In genomic region chr6:44100088-44100550, GRCh38 we compare ENCODE assay signal across 8 cellular contexts. TPM values are rescaled to one million over a fixed set of nuclear protein-coding genes. Genes with fewer than 3 reads are reported as not detected.
A peak's percentile ranks its signal among the peaks of the same experiment; 100 is the strongest.
DNase-seq lines count a peak whose midpoint lies in the region; ATAC-seq, FAIRE-seq and TF ChIP-seq lines count a peak whose summit lies in the region.

No MANE protein-coding gene starts in this region.

- no peak overlapping the region for H2AFZ ChIP-seq in astrocyte (ENCODE audit: low read depth, low read length)

- H3K4me1 Mint-ChIP-seq in astrocyte (ENCODE audit: low read depth, unreplicated experiment) = peaks cover 13% of the 10 kb centered on the region

- no peak overlapping the region for H3K4me2 ChIP-seq in astrocyte (ENCODE audit: low read length)

- FAIRE-seq in astrocyte (lab: Jason Lieb, UNC) (no peak), frontal cortex (lab: Jason Lieb, UNC) (no peak)

- no peaks in the 10 kb centered on the region for H3K27me3 ChIP-seq in astrocyte (ENCODE audit: insufficient read depth, low read length)

- no peaks in the 10 kb centered on the region for H3K9me3 ChIP-seq in astrocyte (ENCODE audit: insufficient read depth, low read depth, low read length)

- H3K4me3 Mint-ChIP-seq in astrocyte (ENCODE audit: unreplicated experiment) = no peak overlapping the region

- peak; percentile 73 for ATAC-seq in left colon
- ATAC-seq in HG03520 (IDR thresholded peaks at IDR 0.05; ENCODE audit: unreplicated experiment) = no peak
- ATAC-seq in HG02885 (IDR thresholded peaks at IDR 0.05; ENCODE audit: poor library complexity, unreplicated experiment) = no peak

- H3K27ac Mint-ChIP-seq in astrocyte (ENCODE audit: unreplicated experiment) = no peak overlapping the region

- peaks cover 3% of the 10 kb centered on the region for H3K79me2 ChIP-seq in astrocyte (ENCODE audit: insufficient read depth, low read length)

- no peaks in the 10 kb centered on the region for H3K9me3 Mint-ChIP-seq in astrocyte (ENCODE audit: unreplicated experiment)

- H3K36me3 ChIP-seq in astrocyte (ENCODE audit: insufficient read depth, low read length) = peaks cover 3% of the 10 kb centered on the region

- H3K27me3 Mint-ChIP-seq in astrocyte (ENCODE audit: low read depth, unreplicated experiment) = no peaks in the 10 kb centered on the region

- peaks cover 15% of the 10 kb centered on the region for H3K36me3 Mint-ChIP-seq in astrocyte (ENCODE audit: low read depth, unreplicated experiment)

- H3K4me1 ChIP-seq in astrocyte (ENCODE audit: insufficient read depth, low read length) = no peaks in the 10 kb centered on the region

- peak; percentile 65 for TF ChIP-seq CTCF in astrocyte (IDR thresholded peaks at IDR 0.05; ENCODE audit: insufficient read depth, low read depth, low read length)

- no peak overlapping the region for H3K4me3 ChIP-seq in astrocyte (ENCODE audit: insufficient read depth, low read depth, low read length)

- H3K27ac ChIP-seq in astrocyte (ENCODE audit: low read depth, low read length) = no peak overlapping the region

- no peak overlapping the region for H3K9ac ChIP-seq in astrocyte (ENCODE audit: low read length)

- intact Hi-C loops in left colon (cut with DNase I, micrococcal nuclease) = no loop called here

- peak; percentile 21 for DNase-seq in ELF-1 (ENCODE audit: low read depth, low spot score)
- DNase-seq in Kasumi-1 (lab: John Stamatoyannopoulos, UW) = peak; percentile 53 to 74
- DNase-seq in astrocyte (ENCODE audit: low read depth) = no peak
- peak in 1 of 2 donors; percentile 40 for DNase-seq in left colon
- DNase-seq in frontal cortex (ENCODE audit: low spot score in 2 of 2) = no peak
- no peak for DNase-seq in NCI-H774 (lab: John Stamatoyannopoulos, UW)

- H4K20me1 ChIP-seq in astrocyte (ENCODE audit: insufficient read depth, low read length) = peaks cover 76% of the 10 kb centered on the region

RNA-seq across cellular contexts. Expression of gene MRPL14, which starts 27.1 kb away (rescaled TPM):
- total RNA-seq in astrocyte = 53.4 and 56.1 TPM in 2 replicates
- total RNA-seq in left colon = 10 to 100 TPM; 47.5 to 63.1 TPM
- total RNA-seq in frontal cortex = 41.2 TPM

RNA-seq across cellular contexts. Expression of gene TMEM63B, which starts 27.2 kb away (rescaled TPM):
- total RNA-seq in astrocyte = 86.6 and 95.6 TPM in 2 replicates
- 100 to 1,000 TPM in 1 of 2 donors, 10 to 100 TPM in 1; 99.7 to 102 TPM for total RNA-seq in left colon
- total RNA-seq in frontal cortex = 35.5 TPM

RNA-seq across cellular contexts. Expression of gene CAPN11, which starts 58.5 kb away (rescaled TPM):
- not detected in 2 replicates for total RNA-seq in astrocyte
- 1 to 10 TPM in 1 of 2 donors, under 1 TPM in 1; 0.70 to 3.0 TPM for total RNA-seq in left colon
- total RNA-seq in frontal cortex = not detected

Comparison
In these comparisons a context has a peak if more than half of its experiments do, and no peak if none do; other contexts are left out.
1. DNase-seq: peak in ELF-1 (single experiment) and Kasumi-1 (2 of 2); none in astrocyte (single experiment), frontal cortex (0 of 2) and NCI-H774 (single experiment).